ENCODE assay signal across 8 cellular contexts in the genomic region with DNA sequence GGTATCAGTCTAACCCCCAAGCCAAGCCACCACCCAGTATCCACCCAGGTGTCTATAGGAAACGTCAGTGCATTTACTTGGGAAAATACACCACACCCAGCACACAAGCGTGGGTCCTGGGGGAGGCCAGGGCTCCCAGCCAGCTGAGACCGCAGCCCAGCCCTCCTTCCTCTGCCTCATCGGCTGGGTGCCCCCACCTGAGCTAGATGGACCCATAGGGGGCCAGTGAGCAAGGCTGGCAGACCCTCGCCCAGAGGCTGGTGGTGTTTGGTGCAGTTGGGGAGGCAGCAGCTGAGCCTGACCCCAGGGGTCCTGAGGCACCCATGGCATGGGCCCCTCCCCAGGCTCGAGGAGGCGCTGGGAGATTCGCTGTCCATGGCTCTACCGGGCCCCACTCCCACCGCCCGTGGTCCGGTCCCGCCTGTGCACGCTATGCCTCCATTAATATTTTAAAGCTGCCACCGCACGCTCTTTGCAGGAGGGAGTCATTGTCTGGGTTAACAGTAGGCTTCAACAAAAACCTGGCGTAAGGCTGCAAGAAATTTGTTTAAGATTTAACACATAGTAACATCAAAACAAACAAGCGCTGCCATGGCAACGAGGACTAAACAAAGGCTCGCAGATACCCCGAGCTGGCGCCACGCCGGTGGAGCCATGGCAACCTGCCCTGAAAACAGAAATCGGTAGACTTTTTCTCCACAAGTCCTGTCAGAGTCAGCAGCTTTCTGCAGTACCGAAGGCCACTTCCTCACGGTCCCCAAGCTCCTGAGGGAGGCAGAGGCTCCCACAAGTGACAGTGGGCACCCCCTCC. TPM values are rescaled to one million over a fixed set of nuclear protein-coding genes. Genes with fewer than 3 reads are reported as not detected.
DNase-seq lines count a peak whose midpoint lies in the region; ATAC-seq and TF ChIP-seq lines count a peak whose summit lies in the region.

No MANE protein-coding gene starts in this region.

- no peak for ATAC-seq in gastrocnemius medialis
- ATAC-seq in GM18870 (IDR thresholded peaks at IDR 0.05; ENCODE audit: unreplicated experiment), result no peak
- no peak for ATAC-seq in GM19324 (IDR thresholded peaks at IDR 0.05; ENCODE audit: low FRiP score, unreplicated experiment)

- TF ChIP-seq CTCF in brain microvascular endothelial cell (IDR thresholded peaks at IDR 0.05; ENCODE audit: low read depth, low read length, missing control alignments) (no peak), gastrocnemius medialis (IDR thresholded peaks at IDR 0.05 in 4 of 5, conservative IDR thresholded peaks at IDR 0.05 in 1 of 5) (no peak)

- H3K27me3 ChIP-seq in brain microvascular endothelial cell (replicated peaks), result peaks cover 6% of the 10 kb centered on the region
- no peaks in the 10 kb centered on the region for H3K27me3 ChIP-seq in gastrocnemius medialis

- peaks cover 36 to 47% of the 10 kb centered on the region in 2 donors for H3K4me1 ChIP-seq in gastrocnemius medialis

- no peaks in the 10 kb centered on the region for H3K9me3 ChIP-seq in gastrocnemius medialis

- H3K36me3 ChIP-seq in brain microvascular endothelial cell (replicated peaks), result no peaks in the 10 kb centered on the region
- H3K36me3 ChIP-seq in gastrocnemius medialis, result no peaks in the 10 kb centered on the region

- H3K27ac ChIP-seq in brain microvascular endothelial cell (peak overlapping the region; percentile 37), gastrocnemius medialis (peak overlapping the region in 3 of 4 donors; percentile 80 to 86 (median 84))

- in situ Hi-C loops in brain microvascular endothelial cell (cut with HindIII; ENCODE audit: low pct_ligation_motif_present, low sequenced_read_pairs) (no loop called here), gastrocnemius medialis (cut with MboI; ENCODE audit: low sequenced_read_pairs in 4 of 4) (no loop called here)

- DNase-seq in DMS53 (lab: John Stamatoyannopoulos, UW) (peak; percentile 99), NCI-H1105 treated with DMSO at 0.1 percent for 48 hours (lab: John Stamatoyannopoulos, UW) (peak; percentile 92), T-helper 2 cell (peak; percentile 56 to 86 (median 76)), brain microvascular endothelial cell (peak; percentile 94), hippocampal formation (lab: John Stamatoyannopoulos, UW) (peak; percentile 46 to 72), gastrocnemius medialis (no peak)

- TF ChIP-seq POLR2A in gastrocnemius medialis (IDR thresholded peaks at IDR 0.05), result no peak

- H3K4me3 ChIP-seq in brain microvascular endothelial cell (ENCODE audit: low read depth, low read length), result no peak overlapping the region
- peak overlapping the region in 3 of 4 donors; percentile 4 to 10 (median 9) for H3K4me3 ChIP-seq in gastrocnemius medialis

- intact Hi-C loops in gastrocnemius medialis (cut with DNase I; ENCODE audit: low total_unique reads), result loop anchor here (1.0 kb wide), 1 partner anchor 234 kb away; no protein-coding TSS in a partner anchor

RNA-seq across cellular contexts. Expression of a gene that starts 20.6 kb away (rescaled TPM):
- 1 to 10 TPM; 2.4 to 8.7 (median 3.2) TPM for total RNA-seq in gastrocnemius medialis

Comparison
In these comparisons a context has a peak if more than half of its experiments do, and no peak if none do; other contexts are left out.
1. DNase-seq: peak in DMS53 (single experiment), NCI-H1105 treated with DMSO at 0.1 percent for 48 hours (single experiment), T-helper 2 cell (5 of 5), brain microvascular endothelial cell (single experiment) and hippocampal formation (2 of 2); none in gastrocnemius medialis (0 of 2).